ENCODE assay signal across 4 cellular contexts in the genomic region with DNA sequence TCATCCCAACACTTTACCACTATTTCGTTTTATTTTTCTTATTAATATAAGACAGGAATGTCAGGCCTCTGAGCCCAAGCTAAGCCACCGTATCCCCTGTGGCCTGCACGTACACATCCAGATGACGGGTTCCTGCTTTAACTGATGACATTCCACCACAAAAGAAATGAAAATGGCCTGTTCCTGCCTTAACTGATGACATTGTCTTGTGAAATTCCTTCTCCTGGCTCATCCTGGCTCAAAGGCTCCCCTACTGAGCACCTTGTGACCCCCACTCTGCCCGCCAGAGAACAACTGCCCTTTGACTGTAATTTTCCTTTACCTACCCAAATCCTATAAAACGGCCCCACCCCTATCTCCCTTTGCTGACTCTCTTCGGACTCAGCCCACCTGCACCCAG. TPM values are rescaled to one million over a fixed set of nuclear protein-coding genes. Genes with fewer than 3 reads are reported as not detected.
"Had no signal": no experiment of that assay in that cellular context is flagged by ENCODE, and none has a peak within 500 bp of the region (broad histone marks: within the 10 kb centered on the region; RNA-seq: fewer than 3 reads in every experiment).

No MANE protein-coding gene starts in this region.

RNA-seq across cellular contexts. Expression of a gene that starts 12.3 kb away (rescaled TPM):
- total RNA-seq: M059J, OCI-LY7 had no signal
- polyA plus RNA-seq: IgD-negative memory B cell, SK-N-SH had no signal
